ENCODE assay signal across 8 cellular contexts in genomic region chr6:157763894-157764345, GRCh38. TPM values are rescaled to one million over a fixed set of nuclear protein-coding genes. Genes with fewer than 3 reads are reported as not detected.
A peak's percentile ranks its signal among the peaks of the same experiment; 100 is the strongest.
DNase-seq lines count a peak whose midpoint lies in the region; ATAC-seq, FAIRE-seq and TF ChIP-seq lines count a peak whose summit lies in the region.

No MANE protein-coding gene starts in this region.

- peak overlapping the region; percentile 30 for H3K9ac ChIP-seq in GM12878 (ENCODE audit: control insufficient read depth, insufficient read depth, low read length)

- H3K27me3 ChIP-seq in GM12878 (replicated peaks in 1 of 2; ENCODE audit: control insufficient read depth in 2 of 2, insufficient read depth in 2 of 2, low read length in 1 of 2) (no peaks in the 10 kb centered on the region), ovary (no peaks in the 10 kb centered on the region)

- H4K20me1 ChIP-seq in GM12878 (ENCODE audit: control insufficient read depth, insufficient read depth), result no peaks in the 10 kb centered on the region

- H3K27me3 Mint-ChIP-seq in osteocyte (ENCODE audit: unreplicated experiment), result no peaks in the 10 kb centered on the region

- peaks cover 68% of the 10 kb centered on the region for H3K4me1 ChIP-seq in GM12878 (ENCODE audit: control insufficient read depth, insufficient read depth, low read length)
- peaks cover 10% of the 10 kb centered on the region for H3K4me1 ChIP-seq in ovary (ENCODE audit: insufficient read depth)

- H3K79me2 ChIP-seq in GM12878 (ENCODE audit: control insufficient read depth, insufficient read depth, low read length), result no peaks in the 10 kb centered on the region

- H3K9me3 Mint-ChIP-seq in osteocyte (ENCODE audit: unreplicated experiment), result no peaks in the 10 kb centered on the region

- ATAC-seq in GM19372 (IDR thresholded peaks at IDR 0.05; ENCODE audit: low read depth, unreplicated experiment) (peak; percentile 6), HG03135 (IDR thresholded peaks at IDR 0.05; ENCODE audit: unreplicated experiment) (peak; percentile 4), GM12878 (peak; percentile 43)

- H3K36me3 Mint-ChIP-seq in osteocyte (ENCODE audit: unreplicated experiment), result no peaks in the 10 kb centered on the region

- TF ChIP-seq POLR2A in GM12878 (IDR thresholded peaks at IDR 0.05; ENCODE audit: low read depth, low read length) (no peak), ovary (IDR thresholded peaks at IDR 0.05) (no peak)

- SMC1A ChIA-PET in GM12878 (lab: Charles Lee; ENCODE audit: uncharacterized antibody, unreplicated experiment), result interaction anchor here (0.6 to 13.0 kb wide), 12 partner anchors 9 to 449 kb away, joined by 3 to 208 read pairs (median 4); no protein-coding TSS in a partner anchor

- H3K27ac Mint-ChIP-seq in osteocyte (ENCODE audit: unreplicated experiment), result peak overlapping the region; percentile 98

- H3K9me3 ChIP-seq in GM12878 (replicated peaks; ENCODE audit: control insufficient read depth, insufficient read depth, low read length), result no peaks in the 10 kb centered on the region; the same call in 2 of the 3 replicates
- no peaks in the 10 kb centered on the region for H3K9me3 ChIP-seq in ovary

- FAIRE-seq in GM12878 (lab: Jason Lieb, UNC), result no peak

- 1% methylated on average over 5 of the region's 5 CpGs for WGBS in GM12878 (ENCODE audit: insufficient coverage, insufficient replicate concordance, low lambda C conversion rate, missing lambda C conversion rate)
- WGBS in ovary, 3 donors, result 63 to 66% (median 65%) methylated on average over 5 of the region's 5 CpGs

- H3K27ac ChIP-seq in GM12878 (ENCODE audit: control insufficient read depth, insufficient read depth) (peak overlapping the region; percentile 76), ovary (peak overlapping the region in 1 of 2 donors; percentile 7)

- CTCF ChIA-PET in GM12878 (lab: Yijun Ruan, JAX), result interaction anchor here (0.7 to 10.6 kb wide), 9 partner anchors 9 to 302 kb away, joined by 3 to 197 read pairs (median 4); no protein-coding TSS in a partner anchor

- H3K4me3 Mint-ChIP-seq in osteocyte (ENCODE audit: unreplicated experiment), result no peak overlapping the region

- TF ChIP-seq EP300 in GM12878 (IDR thresholded peaks at IDR 0.05; ENCODE audit: borderline replicate concordance in 1 of 2, control insufficient read depth in 1 of 2, low read depth in 2 of 2, low read length in 2 of 2) (no peak; a peak in 1 of 4 replicates), ovary (IDR thresholded peaks at IDR 0.05) (no peak)

- no TSS peak for BruUV-seq in GM12878 (replicated peaks; lab: Mats Ljungman, UMichigan)

- H3K36me3 ChIP-seq in GM12878 (ENCODE audit: control insufficient read depth in 2 of 2, insufficient read depth in 2 of 2, low read length in 1 of 2) (no peaks in the 10 kb centered on the region), ovary (no peaks in the 10 kb centered on the region)

- H2AFZ ChIP-seq in GM12878 (ENCODE audit: control insufficient read depth, low read depth, low read length), result no peak overlapping the region

- peak; percentile 56 for DNase-seq in GM12878 (ENCODE audit: low read depth, low spot score)
- no peak for DNase-seq in osteocyte (ENCODE audit: extremely low spot score, unreplicated experiment)
- DNase-seq in ovary, result no peak
- DNase-seq in NCI-H1930 (lab: John Stamatoyannopoulos, UW), result no peak
- no peak for DNase-seq in SK-N-DZ (ENCODE audit: low spot score)
- no peak for DNase-seq in EL

- RAD21 ChIA-PET in GM12878 (lab: Charles Lee; ENCODE audit: unreplicated experiment), result interaction anchor here (1.2 to 2.8 kb wide), 12 partner anchors 8 to 438 kb away, joined by 3 to 17 read pairs (median 6); no protein-coding TSS in a partner anchor

- TF ChIP-seq CTCF in GM12878 (IDR thresholded peaks at IDR 0.05 in 2 of 3, conservative IDR thresholded peaks at IDR 0.05 in 1 of 3; ENCODE audit: control insufficient read depth in 2 of 3, extremely low read depth in 1 of 3, insufficient read depth in 1 of 3, low read depth in 3 of 3, low read length in 3 of 3), result no peak
- TF ChIP-seq CTCF in osteocyte (IDR thresholded peaks at IDR 0.05), result no peak
- no peak for TF ChIP-seq CTCF in ovary (IDR thresholded peaks at IDR 0.05)

- in situ Hi-C loops in GM12878 (cut with MboI), result loop anchor here (5.0 kb wide), 1 partner anchor 202 kb away; no protein-coding TSS in a partner anchor

- H3K4me2 ChIP-seq in GM12878 (ENCODE audit: control insufficient read depth, insufficient read depth), result peak overlapping the region; percentile 84

- peaks cover 84% of the 10 kb centered on the region for H3K4me1 Mint-ChIP-seq in osteocyte (ENCODE audit: unreplicated experiment)

- no peak for TF ChIP-seq RAD21 in GM12878 (IDR thresholded peaks at IDR 0.05; ENCODE audit: insufficient read depth, low read depth, low read length)

- POLR2A ChIA-PET in GM12878 (lab: Charles Lee), result no interaction called here

- intact Hi-C loops in GM12878 (cut with micrococcal nuclease; ENCODE audit: unreplicated experiment) (loop anchor here (2.0 to 5.0 kb wide), 6 partner anchors 37 to 888 kb away; partner anchors contain the start of genes SYTL3 and ZDHHC14), ovary (cut with DNase I) (loop anchor here in 1 of 4 donors (10.0 kb wide), 1 partner anchor 101 kb away; no protein-coding TSS in a partner anchor)

- peak overlapping the region; percentile 53; the same call in 1 of the 2 replicates for H3K4me3 ChIP-seq in GM12878
- no peak overlapping the region for H3K4me3 ChIP-seq in ovary

TF ChIP-seq in GM12878, 131 proteins besides CTCF, POLR2A, EP300 and RAD21 (continues in another document):
- TF ChIP-seq PAX5 (IDR thresholded peaks at IDR 0.05; ENCODE audit: borderline replicate concordance, low read depth, low read length) (0 out of 2 replicates have a peak, but pooled peaks have one; percentile 47), TCF7 (IDR thresholded peaks at IDR 0.05; ENCODE audit: borderline replicate concordance) (no peak), BCL3 (IDR thresholded peaks at IDR 0.05; ENCODE audit: borderline replicate concordance, insufficient read depth, low read depth, low read length, poor library complexity, severe bottlenecking) (no peak), RB1 (IDR thresholded peaks at IDR 0.05; ENCODE audit: borderline replicate concordance) (no peak), SRF (IDR thresholded peaks at IDR 0.05; ENCODE audit: low read depth in 2 of 2, low read length in 2 of 2) (no peak), ZNF24 (IDR thresholded peaks at IDR 0.05) (no peak), ZNF217 (IDR thresholded peaks at IDR 0.05) (peak; percentile 66; the same call in 1 of the 2 replicates), ZZZ3 (IDR thresholded peaks at IDR 0.05; ENCODE audit: control insufficient read depth, insufficient read length, low read depth) (no peak), BCLAF1 (IDR thresholded peaks at IDR 0.05) (no peak)

RNA-seq across cellular contexts. Expression of gene SNX9, which starts 59.1 kb away (rescaled TPM):
- 10.9 and 11.5 TPM in 2 replicates for total RNA-seq in GM12878 (2013; cell fraction: nucleolus; rRNA removed)
- 0.27 and 0.28 TPM in 2 replicates for total RNA-seq in GM12878 (2014; rRNA removed)
- total RNA-seq in GM12878 (2014; rRNA removed; fragmentation: Illumina TruSeq; extraction: Trizol), result 0.28 and 0.36 TPM in 2 replicates
- total RNA-seq in GM12878 (2021), result 0.64 TPM in 2 replicates
- polyA plus RNA-seq in GM12878 (2011; ENCODE audit: low read depth), result 2.0 TPM
- polyA plus RNA-seq in GM12878 (2011; rRNA removed), result 2.0 and 2.8 TPM in 2 replicates
- 1.3 and 1.7 TPM in 2 replicates for polyA plus RNA-seq in GM12878 (2011; cell fraction: cytosol; rRNA removed)
- 1.8 and 2.4 TPM in 2 replicates for polyA plus RNA-seq in GM12878 (2011; cell fraction: nucleus; rRNA removed)
- 2.6 and 5.2 TPM in 2 replicates for polyA plus RNA-seq in GM12878 (2012)
- polyA plus RNA-seq in GM12878 (2014; fragmentation: Illumina TruSeq; extraction: Trizol), result 0.30 and 0.50 TPM in 2 replicates
- under 1 TPM; 0.03 to 0.05 TPM for polyA plus RNA-seq in GM12878 (2014; fragmentation: Nextera tagmentation; extraction: Ambion mirVana)
- polyA plus RNA-seq in GM12878 (2014; rRNA removed), result 0.25 and 0.53 TPM in 2 replicates
- polyA plus RNA-seq in GM12878 (2016; fragmentation: Nextera tagmentation; extraction: Ambion mirVana), result under 1 TPM; 0.31 to 0.39 TPM
- 1.7 and 1.8 TPM in 2 replicates for polyA minus RNA-seq in GM12878 (2011; rRNA and poly(A)+ RNA removed)
- 1.0 and 1.9 TPM in 2 replicates for polyA minus RNA-seq in GM12878 (2011; cell fraction: cytosol; rRNA and poly(A)+ RNA removed)
- 0.96 and 0.97 TPM in 2 replicates for polyA minus RNA-seq in GM12878 (2011; cell fraction: nucleus; rRNA and poly(A)+ RNA removed)
- total RNA-seq in osteocyte, result 65.0 and 65.2 TPM in 2 replicates
- 10 to 100 TPM; 32.9 to 47.8 (median 38.7) TPM for total RNA-seq in ovary
- 10 to 100 TPM; 31.2 to 48.0 TPM for polyA plus RNA-seq in ovary
- polyA plus RNA-seq in SK-N-DZ (2014; cell fraction: cytosol; rRNA removed), result 4.7 and 5.3 TPM in 2 replicates
- 4.4 and 5.5 TPM in 2 replicates for polyA plus RNA-seq in SK-N-DZ (2014; cell fraction: nucleus; rRNA removed)
